ENCODE assay signal across 20 cellular contexts in genomic region chr5:133238426-133239205, GRCh38.
"Had no signal": no experiment of that assay in that cellular context is flagged by ENCODE, and none has a peak within 500 bp of the region (broad histone marks: within the 10 kb centered on the region; RNA-seq: fewer than 3 reads in every experiment).

No MANE protein-coding gene starts in this region.

- H3K4me1 ChIP-seq: gastroesophageal sphincter had no signal

- H3K36me3 ChIP-seq: gastroesophageal sphincter, heart left ventricle had no signal

- H3K27ac ChIP-seq: epithelial cell of prostate, gastroesophageal sphincter, heart left ventricle had no signal

- H3K4me3 ChIP-seq: gastroesophageal sphincter, heart left ventricle, mucosa of descending colon had no signal

- H3K9me3 ChIP-seq: gastroesophageal sphincter, heart left ventricle, mucosa of descending colon had no signal

- ATAC-seq: activated T-cell treated with anti-CD3 and anti-CD28 coated beads, Interleukin-2, amount 50 U/mL, for 4 hours; gastroesophageal sphincter; heart left ventricle; left cardiac atrium; mucosa of descending colon; stimulated activated naive CD8-positive, alpha-beta T cell treated with anti-CD3 and anti-CD28 coated beads, Interleukin-15, Interleukin-2, amounts not matched to agents 100 U/mL and 50 U/mL, for 24 hours; T-helper 17 cell had no signal

- DNase-seq: activated B cell treated with CpG ODN at 0.5 μM for 24 hours; activated CD4-positive, alpha-beta T cell treated with anti-CD3 and anti-CD28 coated beads for 4 hours; activated CD4-positive, alpha-beta T cell treated with anti-CD3 and anti-CD28 coated beads, Interleukin-2, amount 50 U/mL, for 48 hours; activated CD8-positive, alpha-beta memory T cell treated with anti-CD3 and anti-CD28 coated beads, Interleukin-2, amount 50 U/mL, for 48 hours; activated naive CD4-positive, alpha-beta T cell treated with anti-CD3 and anti-CD28 coated beads for 36 hours; activated naive CD8-positive, alpha-beta T cell treated with anti-CD3 and anti-CD28 coated beads, Interleukin-2, amount 10 ng/mL, durations not matched to agents 7 days and 5 days; activated T-cell treated with anti-CD3 and anti-CD28 coated beads, Interleukin-2, amount 50 U/mL, for 4 hours; amniotic stem cell; cortex of kidney; endodermal cell; islet precursor cell; left cardiac atrium; mucosa of descending colon; nephron progenitor cell; stimulated activated CD4-positive, alpha-beta T cell treated with anti-CD3 and anti-CD28 coated beads, Interleukin-4, amount 100 ng/mL, for 24 hours; stimulated activated naive CD8-positive, alpha-beta T cell treated with anti-CD3 and anti-CD28 coated beads, Interleukin-15, Interleukin-2, amounts not matched to agents 100 U/mL and 50 U/mL, for 24 hours; T-helper 17 cell had no signal
